In the genomic region with DNA sequence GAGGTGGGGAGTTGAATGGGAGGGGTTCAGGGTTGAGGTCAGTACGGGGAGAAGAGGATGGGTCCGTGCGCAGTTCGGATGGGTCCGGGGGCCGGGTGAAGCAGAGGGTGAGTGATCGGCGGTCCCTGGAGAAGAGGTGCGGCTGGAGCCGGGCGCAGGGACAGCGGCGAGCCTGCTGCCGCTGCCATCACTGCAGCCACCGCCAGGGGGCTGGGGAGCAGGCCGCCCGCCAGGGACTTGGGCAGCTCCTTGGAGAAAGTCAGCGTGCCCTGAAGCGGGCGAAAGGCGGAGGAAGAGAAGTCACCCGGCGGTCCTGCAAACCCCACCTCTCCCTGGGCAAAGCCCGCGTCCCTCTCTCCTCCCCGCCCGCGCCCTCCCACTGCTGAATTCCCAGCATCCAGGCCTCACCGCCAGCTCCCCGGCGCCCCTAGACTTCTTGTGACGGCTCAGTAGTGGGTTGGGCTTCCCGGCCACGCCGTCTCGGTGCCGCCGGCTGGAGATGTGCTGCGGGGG, we compare ENCODE assay signal across 8 cellular contexts. TPM values are rescaled to one million over a fixed set of nuclear protein-coding genes. Genes with fewer than 3 reads are reported as not detected.
DNase-seq lines count a peak whose midpoint lies in the region; ATAC-seq and TF ChIP-seq lines count a peak whose summit lies in the region.

No MANE protein-coding gene starts in this region.

- intact Hi-C loops in testis (cut with DNase I; ENCODE audit: low total_unique reads), result loop anchor here (10.0 kb wide), 1 partner anchor 145 kb away; no protein-coding TSS in a partner anchor

- H3K36me3 Mint-ChIP-seq in endothelial cell (ENCODE audit: low read depth, unreplicated experiment), result peaks cover 6% of the 10 kb centered on the region

- H3K4me1 ChIP-seq in testis, result peaks cover 42% of the 10 kb centered on the region

- peak overlapping the region; percentile 37 to 58 for H3K4me3 ChIP-seq in testis

- H3K4me1 Mint-ChIP-seq in endothelial cell (ENCODE audit: unreplicated experiment), result peaks cover 50% of the 10 kb centered on the region

- H3K27me3 ChIP-seq in testis, result no peaks in the 10 kb centered on the region

- no peak for ATAC-seq in GM21619 (IDR thresholded peaks at IDR 0.05; ENCODE audit: unreplicated experiment)

- H3K27ac Mint-ChIP-seq in endothelial cell (ENCODE audit: unreplicated experiment), result no peak overlapping the region

- no peaks in the 10 kb centered on the region for H3K36me3 ChIP-seq in testis (ENCODE audit: low read depth, missing control alignments)

- TF ChIP-seq POLR2A in testis (IDR thresholded peaks at IDR 0.05), result no peak

- TF ChIP-seq CTCF in endothelial cell (IDR thresholded peaks at IDR 0.05; ENCODE audit: unreplicated experiment) (peak; percentile 94), testis (IDR thresholded peaks at IDR 0.05) (peak; percentile 88 to 91 (median 89))

- DNase-seq in stimulated activated CD4-positive, alpha-beta T cell treated with anti-CD3 and anti-CD28 coated beads, Interleukin-15, amount 100 ng/mL, for 24 hours, result peak; percentile 32
- no peak for DNase-seq in stimulated activated CD4-positive, alpha-beta T cell treated with anti-CD3 and anti-CD28 coated beads, Interleukin-4, amount 100 ng/mL, for 1 hour
- DNase-seq in RKO (ENCODE audit: low spot score), result peak; percentile 88
- DNase-seq in endothelial cell (ENCODE audit: low spot score), result peak; percentile 92
- peak; percentile 59 to 86 for DNase-seq in lung microvascular endothelial cell (ENCODE audit: low read depth in 2 of 2)
- DNase-seq in testis, result peak; percentile 78
- DNase-seq in OCI-M1 (lab: John Stamatoyannopoulos, UW), result no peak

- H3K9me3 Mint-ChIP-seq in endothelial cell (ENCODE audit: unreplicated experiment), result no peaks in the 10 kb centered on the region

- peak overlapping the region; percentile 40 to 82 for H3K27ac ChIP-seq in testis

- WGBS in testis, 2 donors, result 0 to 2% methylated on average over 20 to 39 of the region's 39 CpGs

- no peaks in the 10 kb centered on the region for H3K9me3 ChIP-seq in testis

- no peak overlapping the region for H3K4me3 Mint-ChIP-seq in endothelial cell (ENCODE audit: unreplicated experiment)

- H3K27me3 Mint-ChIP-seq in endothelial cell (ENCODE audit: unreplicated experiment), result peaks cover 12% of the 10 kb centered on the region

RNA-seq across cellular contexts. Expression of a gene that starts 6.0 kb away (rescaled TPM):
- total RNA-seq in endothelial cell (ENCODE audit: unreplicated experiment), result 0.41 TPM
- total RNA-seq in lung microvascular endothelial cell, result under 0.01 TPM in 1 of 2 replicates, not detected in the other
- total RNA-seq in testis, result under 1 TPM in 1 of 2 donors, not detected in 1; 0.43 TPM
- 0.58 TPM for polyA plus RNA-seq in testis (ENCODE audit: insufficient read depth, low read depth, low replicate concordance)

RNA-seq across cellular contexts. Expression of a gene that starts 14.3 kb away (rescaled TPM):
- total RNA-seq in endothelial cell (ENCODE audit: unreplicated experiment) (15.6 TPM), lung microvascular endothelial cell (0.65 and 0.99 TPM in 2 replicates), testis (1 to 10 TPM; 3.5 to 5.6 TPM)
- 10.9 TPM for polyA plus RNA-seq in testis (ENCODE audit: insufficient read depth, low read depth, low replicate concordance)

RNA-seq across cellular contexts. Expression of a gene that starts 45.3 kb away (rescaled TPM):
- total RNA-seq in endothelial cell (ENCODE audit: unreplicated experiment) (130 TPM), lung microvascular endothelial cell (75.0 and 78.2 TPM in 2 replicates), testis (10 to 100 TPM; 45.9 to 63.9 TPM)
- 123 TPM for polyA plus RNA-seq in testis (ENCODE audit: insufficient read depth, low read depth, low replicate concordance)

RNA-seq across cellular contexts. Expression of a gene that starts 48.8 kb away (rescaled TPM):
- total RNA-seq in endothelial cell (ENCODE audit: unreplicated experiment) (688 TPM), lung microvascular endothelial cell (257 and 294 TPM in 2 replicates), testis (10 to 100 TPM in 1 of 2 donors, 1 to 10 TPM in 1; 9.0 to 10.7 TPM)
- 16.3 TPM for polyA plus RNA-seq in testis (ENCODE audit: insufficient read depth, low read depth, low replicate concordance)

Comparison
In these comparisons a context has a peak if more than half of its experiments do, and no peak if none do; other contexts are left out.
1. DNase-seq: peak in stimulated activated CD4-positive, alpha-beta T cell treated with anti-CD3 and anti-CD28 coated beads, Interleukin-15, amount 100 ng/mL, for 24 hours (single experiment), RKO (single experiment), endothelial cell (single experiment), lung microvascular endothelial cell (2 of 2) and testis (single experiment); none in stimulated activated CD4-positive, alpha-beta T cell treated with anti-CD3 and anti-CD28 coated beads, Interleukin-4, amount 100 ng/mL, for 1 hour (single experiment) and OCI-M1 (single experiment).